14 cellular contexts compared by ENCODE assay signal in genomic region chrX:153384973-153385372, GRCh38. TPM values are rescaled to one million over a fixed set of nuclear protein-coding genes. Genes with fewer than 3 reads are reported as not detected.
"Had no signal": no experiment of that assay in that cellular context is flagged by ENCODE, and none has a peak within 500 bp of the region (broad histone marks: within the 10 kb centered on the region; RNA-seq: fewer than 3 reads in every experiment).

No MANE protein-coding gene starts in this region.

RNA-seq across cellular contexts. Expression of gene PNMA6E, which starts 16.2 kb away (rescaled TPM):
- total RNA-seq: activated B cell treated with CpG ODN at 0.5 μM for 24 hours; activated CD4-positive, alpha-beta memory T cell treated with anti-CD3 and anti-CD28 coated beads for 36 hours; activated CD4-positive, alpha-beta memory T cell treated with anti-CD3 and anti-CD28 coated beads, Interleukin-2, amount 10 ng/mL, durations not matched to agents 7 days and 5 days; activated CD4-positive, alpha-beta T cell treated with anti-CD3 and anti-CD28 coated beads for 36 hours; activated CD4-positive, alpha-beta T cell treated with anti-CD3 and anti-CD28 coated beads, Interleukin-2, amount 10 ng/mL, durations not matched to agents 24 days and 14 days; activated CD4-positive, alpha-beta T cell treated with anti-CD3 and anti-CD28 coated beads, Interleukin-2, amount 10 ng/mL, durations not matched to agents 7 days and 5 days; activated CD8-positive, alpha-beta memory T cell treated with anti-CD3 and anti-CD28 coated beads for 36 hours; activated CD8-positive, alpha-beta memory T cell treated with anti-CD3 and anti-CD28 coated beads, Interleukin-2, amount 10 ng/mL, durations not matched to agents 7 days and 5 days; activated CD8-positive, alpha-beta T cell treated with anti-CD3 and anti-CD28 coated beads for 36 hours; activated CD8-positive, alpha-beta T cell treated with anti-CD3 and anti-CD28 coated beads, Interleukin-2, amount 10 ng/mL, durations not matched to agents 7 days and 5 days; T-cell; T-helper 1 cell treated with Interleukin-12 subunit alpha and Interleukin-12 subunit beta and Interleukin-4 antibody, amounts not matched to agents 30 ng/mL and 1 ng/mL, for 36 hours; T-helper 17 cell; T-helper 2 cell treated with Interferon-gamma antibody and Interleukin-4, amounts not matched to agents 100 ng/mL and 5 ng/mL, for 36 hours had no signal
